Comparison of ENCODE assay signal across 31 cellular contexts in genomic region chr4:173146456-173146855, GRCh38.
"Had no signal": no experiment of that assay in that cellular context is flagged by ENCODE, and none has a peak within 500 bp of the region (broad histone marks: within the 10 kb centered on the region; RNA-seq: fewer than 3 reads in every experiment).

No MANE protein-coding gene starts in this region.

- H3K4me1 ChIP-seq: colonic mucosa, esophagus squamous epithelium, heart right ventricle, lower lobe of right lung, psoas muscle, sigmoid colon, spleen, testis, tibial artery, upper lobe of left lung had no signal

- H3K36me3 Mint-ChIP-seq: stimulated activated memory B cell treated with anti-CD40 and anti-IgM and Interleukin-4, amounts not matched to agents 10 μg/mL and 1 μg/mL and 100 μg/mL, for 72 hours had no signal

- H3K4me3 Mint-ChIP-seq: dendritic cell treated with granulocyte-macrophage colony-stimulating factor and Interleukin-4, amounts not matched to agents 40 ng/mL and 50 ng/mL, for 4 days; endodermal cell; naive thymus-derived CD8-positive, alpha-beta T cell; nephron progenitor cell; stimulated activated memory B cell treated with anti-CD40 and anti-IgM and Interleukin-4, amounts not matched to agents 10 μg/mL and 1 μg/mL and 100 μg/mL, for 72 hours had no signal

- H3K27ac ChIP-seq: colonic mucosa, esophagus squamous epithelium, heart right ventricle, lower lobe of right lung, psoas muscle, sigmoid colon, skin epidermis, spleen, testis, tibial artery, upper lobe of left lung had no signal

- H3K27me3 ChIP-seq: colonic mucosa, esophagus squamous epithelium, heart right ventricle, sigmoid colon, spleen, testis, tibial artery, upper lobe of left lung had no signal

- H3K4me1 Mint-ChIP-seq: endodermal cell; nephron progenitor cell; stimulated activated memory B cell treated with anti-CD40 and anti-IgM and Interleukin-4, amounts not matched to agents 10 μg/mL and 1 μg/mL and 100 μg/mL, for 72 hours had no signal

- ATAC-seq: heart right ventricle; left ventricle myocardium superior; lower lobe of right lung; naive thymus-derived CD8-positive, alpha-beta T cell; psoas muscle; right cardiac atrium; stimulated activated memory B cell treated with anti-CD40 and anti-IgM and Interleukin-4, amounts not matched to agents 10 μg/mL and 1 μg/mL and 100 μg/mL, for 72 hours; stimulated activated naive CD8-positive, alpha-beta T cell treated with anti-CD3 and anti-CD28 coated beads, Interleukin-15, Interleukin-2, amounts not matched to agents 100 U/mL and 50 U/mL, for 24 hours had no signal

- H3K4me3 ChIP-seq: colonic mucosa, esophagus squamous epithelium, heart right ventricle, lower lobe of right lung, psoas muscle, sigmoid colon, skin epidermis, spleen, testis, tibial artery, upper lobe of left lung had no signal

- H3K27me3 Mint-ChIP-seq: dendritic cell treated with granulocyte-macrophage colony-stimulating factor and Interleukin-4, amounts not matched to agents 40 ng/mL and 50 ng/mL, for 4 days; stimulated activated memory B cell treated with anti-CD40 and anti-IgM and Interleukin-4, amounts not matched to agents 10 μg/mL and 1 μg/mL and 100 μg/mL, for 72 hours had no signal

- FAIRE-seq: urothelium cell line had no signal

- H3K9me3 Mint-ChIP-seq: endodermal cell; naive thymus-derived CD8-positive, alpha-beta T cell; nephron progenitor cell; stimulated activated memory B cell treated with anti-CD40 and anti-IgM and Interleukin-4, amounts not matched to agents 10 μg/mL and 1 μg/mL and 100 μg/mL, for 72 hours had no signal

- H3K36me3 ChIP-seq: colonic mucosa, esophagus squamous epithelium, heart right ventricle, lower lobe of right lung, sigmoid colon, spleen, tibial artery, upper lobe of left lung had no signal

- H3K27ac Mint-ChIP-seq: dendritic cell treated with granulocyte-macrophage colony-stimulating factor and Interleukin-4, amounts not matched to agents 40 ng/mL and 50 ng/mL, for 4 days; endodermal cell; naive thymus-derived CD8-positive, alpha-beta T cell; nephron progenitor cell; stimulated activated memory B cell treated with anti-CD40 and anti-IgM and Interleukin-4, amounts not matched to agents 10 μg/mL and 1 μg/mL and 100 μg/mL, for 72 hours had no signal

- DNase-seq: colonic mucosa; effector CD8-positive, alpha-beta T cell; endodermal cell; erythroblast; esophagus squamous epithelium; foreskin melanocyte; glutamatergic neuron; heart right ventricle; hippocampal formation; islet precursor cell; kidney glomerular epithelial cell; left ventricle myocardium superior; lower lobe of right lung; naive thymus-derived CD8-positive, alpha-beta T cell; nephron progenitor cell; nucleus accumbens; posterior cingulate gyrus; psoas muscle; right cardiac atrium; sigmoid colon; spleen; stimulated activated CD4-positive, alpha-beta T cell treated with anti-CD3 and anti-CD28 coated beads, Interleukin-4, amount 100 ng/mL, for 4 hours; stimulated activated naive CD8-positive, alpha-beta T cell treated with anti-CD3 and anti-CD28 coated beads, Interleukin-15, Interleukin-2, amounts not matched to agents 100 U/mL and 50 U/mL, for 24 hours; substantia nigra; testis; tibial artery had no signal
